ENCODE assay signal across 8 cellular contexts in the genomic region with DNA sequence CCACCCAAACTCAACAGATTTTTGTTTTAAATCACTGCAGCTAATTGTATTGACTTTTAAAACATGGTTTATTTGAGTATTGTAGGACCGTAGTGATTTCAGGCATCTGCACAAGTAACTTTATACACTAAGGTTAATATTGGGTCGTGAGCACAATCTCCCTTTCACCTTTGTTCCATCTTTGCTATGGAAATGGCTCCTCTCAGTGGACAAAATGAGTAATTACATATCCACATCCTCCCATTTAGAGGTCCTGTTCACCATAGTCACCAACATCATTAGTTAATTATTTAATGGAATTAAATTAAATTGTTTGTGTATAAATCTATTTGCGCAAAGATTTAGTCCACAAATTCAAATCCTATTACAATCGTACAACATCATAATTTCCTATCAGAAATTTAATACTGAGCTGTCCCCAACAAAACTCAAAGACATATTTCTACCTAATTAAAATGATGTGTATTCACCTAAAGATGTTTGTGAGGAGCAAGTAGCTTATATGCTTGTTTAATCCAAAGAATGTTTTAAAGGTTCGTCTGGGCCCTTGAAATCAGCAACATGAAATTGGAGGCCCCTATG.
DNase-seq lines count a peak whose midpoint lies in the region; ATAC-seq and TF ChIP-seq lines count a peak whose summit lies in the region.

No MANE protein-coding gene starts in this region.

- DNase-seq in A172 (ENCODE audit: low spot score) (peak; percentile 59), GM06990 (ENCODE audit: extremely low read depth, insufficient read length) (no peak), Karpas-422 (peak; percentile 85), SK-N-MC (ENCODE audit: low read depth, low spot score) (no peak), fibroblast of lung (ENCODE audit: low read depth in 2 of 2) (peak; percentile 26 to 79), osteoblast (ENCODE audit: insufficient read length, low spot score, missing footprints) (no peak)
- DNase-seq in activated effector memory CD4-positive, alpha-beta T cell treated with Interleukin-2 at 50 U/mL for 16 hours = no peak

- H3K9me3 ChIP-seq in Karpas-422 (ENCODE audit: low read length) = no peaks in the 10 kb centered on the region
- no peaks in the 10 kb centered on the region for H3K9me3 ChIP-seq in SK-N-MC (ENCODE audit: low read depth, low read length)
- H3K9me3 ChIP-seq in fibroblast of lung (ENCODE audit: control insufficient read depth, insufficient read depth, low read depth, low read length) = no peaks in the 10 kb centered on the region
- no peaks in the 10 kb centered on the region for H3K9me3 ChIP-seq in osteoblast (ENCODE audit: low read depth, low read length)

- H3K4me3 ChIP-seq in GM06990 (replicated peaks; ENCODE audit: low read depth, low read length) (no peak overlapping the region), Karpas-422 (ENCODE audit: low read length) (no peak overlapping the region), SK-N-MC (no peak overlapping the region), fibroblast of lung (replicated peaks in 1 of 4; ENCODE audit: control extremely low read depth in 1 of 4, insufficient read depth in 1 of 4, low read depth in 3 of 4, low read length in 4 of 4) (no peak overlapping the region), osteoblast (ENCODE audit: insufficient read depth, low read length) (no peak overlapping the region)

- no peak overlapping the region for H3K9ac ChIP-seq in Karpas-422 (ENCODE audit: low read length)
- H3K9ac ChIP-seq in SK-N-MC (ENCODE audit: insufficient read length) = peak overlapping the region; percentile 41
- no peak overlapping the region for H3K9ac ChIP-seq in fibroblast of lung (ENCODE audit: insufficient read depth, low read length)

- no peaks in the 10 kb centered on the region for H3K27me3 ChIP-seq in GM06990 (replicated peaks; ENCODE audit: control insufficient read depth, insufficient read depth, low read length)
- H3K27me3 ChIP-seq in Karpas-422 (ENCODE audit: low read length) = no peaks in the 10 kb centered on the region
- H3K27me3 ChIP-seq in fibroblast of lung (ENCODE audit: control insufficient read depth, insufficient read depth, low read length) = no peaks in the 10 kb centered on the region
- H3K27me3 ChIP-seq in osteoblast (ENCODE audit: insufficient read depth, low read length) = no peaks in the 10 kb centered on the region

- H3K4me1 ChIP-seq in Karpas-422 (ENCODE audit: low read length) (no peaks in the 10 kb centered on the region), fibroblast of lung (ENCODE audit: control insufficient read depth, extremely low read depth, insufficient read depth, low read length) (no peaks in the 10 kb centered on the region), osteoblast (ENCODE audit: insufficient read depth, low read length) (peaks cover 18% of the 10 kb centered on the region)

- H3K79me2 ChIP-seq in Karpas-422 (ENCODE audit: low read length) = no peaks in the 10 kb centered on the region
- H3K79me2 ChIP-seq in fibroblast of lung (ENCODE audit: control insufficient read depth, insufficient read depth, low read length) = no peaks in the 10 kb centered on the region
- no peaks in the 10 kb centered on the region for H3K79me2 ChIP-seq in osteoblast (ENCODE audit: insufficient read depth, low read length)

- no peaks in the 10 kb centered on the region for H4K20me1 ChIP-seq in Karpas-422 (ENCODE audit: insufficient read depth, low read depth, low read length)
- H4K20me1 ChIP-seq in fibroblast of lung (ENCODE audit: control insufficient read depth, extremely low read depth, insufficient read depth, low read length) = no peaks in the 10 kb centered on the region
- no peaks in the 10 kb centered on the region for H4K20me1 ChIP-seq in osteoblast (ENCODE audit: insufficient read depth, low read length)

- H3K4me2 ChIP-seq in Karpas-422 (ENCODE audit: low read depth, low read length, poor library complexity, severe bottlenecking) = no peak overlapping the region
- H3K4me2 ChIP-seq in fibroblast of lung (ENCODE audit: extremely low read depth, insufficient read depth, low read length) = no peak overlapping the region
- no peak overlapping the region for H3K4me2 ChIP-seq in osteoblast (ENCODE audit: insufficient read depth, low read length)

- no peak overlapping the region for H3K27ac ChIP-seq in Karpas-422 (ENCODE audit: low read length)
- peak overlapping the region; percentile 99 for H3K27ac ChIP-seq in SK-N-MC
- H3K27ac ChIP-seq in fibroblast of lung (ENCODE audit: insufficient read depth, low read length) = no peak overlapping the region
- H3K27ac ChIP-seq in osteoblast (ENCODE audit: low read depth, low read length) = no peak overlapping the region

- no peaks in the 10 kb centered on the region for H3K9me2 ChIP-seq in Karpas-422 (replicated peaks; ENCODE audit: insufficient read depth, low read length)

- H2AFZ ChIP-seq in Karpas-422 (ENCODE audit: low read length) (no peak overlapping the region), fibroblast of lung (ENCODE audit: low read length) (no peak overlapping the region), osteoblast (ENCODE audit: low read length) (no peak overlapping the region)

- TF ChIP-seq CTCF in GM06990 (IDR thresholded peaks at IDR 0.05; ENCODE audit: insufficient read depth, low read length, poor library complexity, severe bottlenecking) (peak; percentile 53), fibroblast of lung (conservative IDR thresholded peaks at IDR 0.05 in 1 of 2, IDR thresholded peaks at IDR 0.05 in 1 of 2; ENCODE audit: low read depth in 1 of 2, low read length in 2 of 2) (peak; percentile 59 to 60), osteoblast (IDR thresholded peaks at IDR 0.05; ENCODE audit: extremely low read depth, low read depth, low read length) (peak; percentile 71)

- no peak for ATAC-seq in HG03095 (IDR thresholded peaks at IDR 0.05; ENCODE audit: unreplicated experiment)

- H3K36me3 ChIP-seq in GM06990 (ENCODE audit: control insufficient read depth, insufficient read depth, low read length) = no peaks in the 10 kb centered on the region
- no peaks in the 10 kb centered on the region for H3K36me3 ChIP-seq in Karpas-422 (ENCODE audit: insufficient read depth, low read length)
- H3K36me3 ChIP-seq in SK-N-MC (ENCODE audit: insufficient read depth, low read length) = no peaks in the 10 kb centered on the region
- no peaks in the 10 kb centered on the region for H3K36me3 ChIP-seq in fibroblast of lung (ENCODE audit: control insufficient read depth, insufficient read depth, low read length)
- H3K36me3 ChIP-seq in osteoblast (ENCODE audit: insufficient read depth, low read length) = no peaks in the 10 kb centered on the region

Comparison
In these comparisons a context has a peak if more than half of its experiments do, and no peak if none do; other contexts are left out.
1. DNase-seq: peak in A172 (single experiment), Karpas-422 (single experiment) and fibroblast of lung (2 of 2); none in GM06990 (single experiment), SK-N-MC (single experiment), osteoblast (single experiment) and activated effector memory CD4-positive, alpha-beta T cell treated with Interleukin-2 at 50 U/mL for 16 hours (single experiment).
2. Peak in every context shown above with its lines, with median percentiles within 50 percentile points of each other: CTCF ChIP-seq.